Comparison of ENCODE assay signal across 8 cellular contexts in the genomic region with DNA sequence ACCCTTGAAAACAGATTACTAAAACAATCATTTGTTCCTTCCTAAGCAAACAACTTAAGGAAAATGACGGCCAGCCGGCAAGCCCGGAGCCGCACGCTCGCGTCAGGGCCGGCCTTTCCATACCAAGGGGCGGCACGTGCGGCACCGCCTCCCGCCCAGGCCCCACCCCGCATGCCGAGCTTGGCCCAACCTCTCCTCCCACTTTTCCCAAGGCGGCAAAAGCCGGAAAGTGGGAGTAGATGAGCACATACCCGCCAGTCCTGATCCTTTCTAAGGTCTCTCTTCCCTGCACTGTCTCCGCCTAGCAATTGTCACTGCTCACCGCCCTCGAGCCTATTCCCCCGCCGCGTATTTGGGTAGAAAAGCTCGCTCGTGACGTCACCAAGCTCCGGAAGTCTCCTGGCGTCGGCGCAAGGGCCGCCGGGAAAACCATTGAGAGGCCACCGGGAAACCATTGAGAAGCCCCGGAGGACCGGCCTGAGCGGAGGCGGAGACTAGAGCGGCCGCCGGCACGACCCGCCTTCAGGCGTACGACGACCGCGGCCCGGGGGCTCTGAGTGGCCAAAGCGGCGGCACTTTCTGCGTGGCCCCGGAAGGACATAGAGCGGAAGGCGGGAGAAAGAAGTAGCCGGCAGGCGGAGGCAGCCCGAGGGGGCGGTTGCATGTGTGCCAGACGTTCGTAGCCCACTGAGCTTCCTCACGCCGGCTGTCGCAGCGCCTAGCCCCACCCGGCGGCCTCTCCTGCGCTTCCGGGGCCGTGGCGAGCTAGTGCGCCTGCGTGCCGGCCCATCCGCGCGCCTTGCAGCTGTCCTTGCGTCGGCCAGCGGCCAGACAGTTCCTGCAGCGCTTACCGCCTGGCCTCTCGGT. TPM values are rescaled to one million over a fixed set of nuclear protein-coding genes. Genes with fewer than 3 reads are reported as not detected.
A peak's percentile ranks its signal among the peaks of the same experiment; 100 is the strongest.
DNase-seq lines count a peak whose midpoint lies in the region; ATAC-seq and TF ChIP-seq lines count a peak whose summit lies in the region.

A gene with protein sequence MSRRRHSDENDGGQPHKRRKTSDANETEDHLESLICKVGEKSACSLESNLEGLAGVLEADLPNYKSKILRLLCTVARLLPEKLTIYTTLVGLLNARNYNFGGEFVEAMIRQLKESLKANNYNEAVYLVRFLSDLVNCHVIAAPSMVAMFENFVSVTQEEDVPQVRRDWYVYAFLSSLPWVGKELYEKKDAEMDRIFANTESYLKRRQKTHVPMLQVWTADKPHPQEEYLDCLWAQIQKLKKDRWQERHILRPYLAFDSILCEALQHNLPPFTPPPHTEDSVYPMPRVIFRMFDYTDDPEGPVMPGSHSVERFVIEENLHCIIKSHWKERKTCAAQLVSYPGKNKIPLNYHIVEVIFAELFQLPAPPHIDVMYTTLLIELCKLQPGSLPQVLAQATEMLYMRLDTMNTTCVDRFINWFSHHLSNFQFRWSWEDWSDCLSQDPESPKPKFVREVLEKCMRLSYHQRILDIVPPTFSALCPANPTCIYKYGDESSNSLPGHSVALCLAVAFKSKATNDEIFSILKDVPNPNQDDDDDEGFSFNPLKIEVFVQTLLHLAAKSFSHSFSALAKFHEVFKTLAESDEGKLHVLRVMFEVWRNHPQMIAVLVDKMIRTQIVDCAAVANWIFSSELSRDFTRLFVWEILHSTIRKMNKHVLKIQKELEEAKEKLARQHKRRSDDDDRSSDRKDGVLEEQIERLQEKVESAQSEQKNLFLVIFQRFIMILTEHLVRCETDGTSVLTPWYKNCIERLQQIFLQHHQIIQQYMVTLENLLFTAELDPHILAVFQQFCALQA (plus strand): TSS at position 830 of the 867 bp plus-strand sequence. CDS start 61 bp downstream, outside the sequence.
TSTD2 (minus strand) TSS at position 377 of the 867 bp plus-strand sequence. CDS start 5,806 bp downstream, outside the sequence.

- CTCF ChIA-PET in activated naive CD4-positive, alpha-beta T cell treated with anti-CD3 and anti-CD28 coated beads for 36 hours (lab: Charles Lee) = interaction anchor here (1.0 to 2.5 kb wide), 8 partner anchors 9 to 395 kb away, joined by 3 to 19 read pairs (median 4); partner anchors contain the start of gene ANP32B

- H3K4me3 Mint-ChIP-seq in activated naive CD4-positive, alpha-beta T cell treated with anti-CD3 and anti-CD28 coated beads for 36 hours = peak within 1 kb of the TSS; percentile 88

- peaks cover 8 to 73% (median 29%) of the 10 kb centered on the region in 3 donors for H3K4me1 ChIP-seq in gastroesophageal sphincter

- H3K27ac ChIP-seq in gastroesophageal sphincter = peak within 1 kb of the TSS; percentile 78 to 97 (median 96)

- H3K9me3 Mint-ChIP-seq in activated naive CD4-positive, alpha-beta T cell treated with anti-CD3 and anti-CD28 coated beads for 36 hours = no peaks in the 10 kb centered on the region

- DNase-seq in GM03348 (ENCODE audit: low spot score) = peak; percentile 96
- DNase-seq in HFF-Myc (ENCODE audit: extremely low read depth, low read depth) = peak; percentile 87
- peak; percentile 98 for DNase-seq in NAMALWA (ENCODE audit: low spot score)
- DNase-seq in SK-N-DZ (ENCODE audit: low spot score) = peak; percentile 96
- peak; percentile 98 for DNase-seq in activated naive CD4-positive, alpha-beta T cell treated with anti-CD3 and anti-CD28 coated beads for 36 hours
- peak; percentile 86 for DNase-seq in non-pigmented ciliary epithelial cell (ENCODE audit: low read depth)
- DNase-seq in superior temporal gyrus (ENCODE audit: extremely low spot score) = peak; percentile 98

- peaks cover 54% of the 10 kb centered on the region for H3K4me1 Mint-ChIP-seq in activated naive CD4-positive, alpha-beta T cell treated with anti-CD3 and anti-CD28 coated beads for 36 hours (ENCODE audit: low read depth)

- peak within 1 kb of the TSS; percentile 97 for H3K27ac Mint-ChIP-seq in activated naive CD4-positive, alpha-beta T cell treated with anti-CD3 and anti-CD28 coated beads for 36 hours

- no peaks in the 10 kb centered on the region for H3K27me3 ChIP-seq in gastroesophageal sphincter

- peak within 1 kb of the TSS; percentile 91 for H3K4me3 ChIP-seq in HFF-Myc (replicated peaks; ENCODE audit: low read depth, low read length)
- H3K4me3 ChIP-seq in gastroesophageal sphincter = peak within 1 kb of the TSS; percentile 90 to 92

- TF ChIP-seq POLR2A in gastroesophageal sphincter (IDR thresholded peaks at IDR 0.05) = peak; percentile 79 to 81

- no peaks in the 10 kb centered on the region for H3K27me3 Mint-ChIP-seq in activated naive CD4-positive, alpha-beta T cell treated with anti-CD3 and anti-CD28 coated beads for 36 hours (ENCODE audit: low read depth)

- intact Hi-C loops in activated naive CD4-positive, alpha-beta T cell treated with anti-CD3 and anti-CD28 coated beads for 36 hours (cut with micrococcal nuclease) = loop anchor here (1.0 to 10.0 kb wide), 14 partner anchors 15 to 1618 kb away; partner anchors contain the start of genes ANP32B, TBC1D2, TRMO and ZNF510

- TF ChIP-seq CTCF in HFF-Myc (IDR thresholded peaks at IDR 0.05; ENCODE audit: low read depth, low read length, missing control alignments) (no peak), gastroesophageal sphincter (IDR thresholded peaks at IDR 0.05) (peak in 1 of 4 experiments; percentile 28)

- peaks cover 9% of the 10 kb centered on the region for H3K36me3 Mint-ChIP-seq in activated naive CD4-positive, alpha-beta T cell treated with anti-CD3 and anti-CD28 coated beads for 36 hours (ENCODE audit: low read depth)

- H3K9me3 ChIP-seq in gastroesophageal sphincter = no peaks in the 10 kb centered on the region

- H3K36me3 ChIP-seq in gastroesophageal sphincter = no peaks in the 10 kb centered on the region

- WGBS in gastroesophageal sphincter (ENCODE audit: low coverage in 1 of 2), 2 donors = 0 to 1% methylated on average over 2 to 22 of the region's 83 CpGs

- TF ChIP-seq EP300 in gastroesophageal sphincter (IDR thresholded peaks at IDR 0.05) = peak; percentile 35

- ATAC-seq in gastroesophageal sphincter = peak; percentile 95

RNA-seq across cellular contexts. Expression of the first gene that starts in this region (rescaled TPM):
- 34.1 and 40.1 TPM in 2 replicates for polyA plus RNA-seq in SK-N-DZ (2014; cell fraction: cytosol; rRNA removed)
- 33.2 and 34.7 TPM in 2 replicates for polyA plus RNA-seq in SK-N-DZ (2014; cell fraction: nucleus; rRNA removed)
- 10 to 100 TPM; 32.4 to 33.9 TPM for total RNA-seq in activated naive CD4-positive, alpha-beta T cell treated with anti-CD3 and anti-CD28 coated beads for 36 hours
- total RNA-seq in gastroesophageal sphincter = 100 to 1,000 TPM in 1 of 4 donors, 10 to 100 TPM in 3; 16.1 to 234 (median 24.1) TPM

RNA-seq across cellular contexts. Expression of gene TSTD2, which starts in this region (rescaled TPM):
- 19.0 and 20.5 TPM in 2 replicates for polyA plus RNA-seq in SK-N-DZ (2014; cell fraction: cytosol; rRNA removed)
- polyA plus RNA-seq in SK-N-DZ (2014; cell fraction: nucleus; rRNA removed) = 35.3 and 58.5 TPM in 2 replicates
- total RNA-seq in activated naive CD4-positive, alpha-beta T cell treated with anti-CD3 and anti-CD28 coated beads for 36 hours = 10 to 100 TPM; 11.1 to 12.4 TPM
- total RNA-seq in gastroesophageal sphincter = 10 to 100 TPM; 20.0 to 33.8 (median 30.8) TPM

Comparison
In these comparisons a context has a peak if more than half of its experiments do, and no peak if none do; other contexts are left out.
1. Peak in every context shown above with its lines: DNase-seq, ATAC-seq, H3K4me3 ChIP-seq and H3K27ac ChIP-seq.